3 cellular contexts compared by ENCODE assay signal in the genomic region with DNA sequence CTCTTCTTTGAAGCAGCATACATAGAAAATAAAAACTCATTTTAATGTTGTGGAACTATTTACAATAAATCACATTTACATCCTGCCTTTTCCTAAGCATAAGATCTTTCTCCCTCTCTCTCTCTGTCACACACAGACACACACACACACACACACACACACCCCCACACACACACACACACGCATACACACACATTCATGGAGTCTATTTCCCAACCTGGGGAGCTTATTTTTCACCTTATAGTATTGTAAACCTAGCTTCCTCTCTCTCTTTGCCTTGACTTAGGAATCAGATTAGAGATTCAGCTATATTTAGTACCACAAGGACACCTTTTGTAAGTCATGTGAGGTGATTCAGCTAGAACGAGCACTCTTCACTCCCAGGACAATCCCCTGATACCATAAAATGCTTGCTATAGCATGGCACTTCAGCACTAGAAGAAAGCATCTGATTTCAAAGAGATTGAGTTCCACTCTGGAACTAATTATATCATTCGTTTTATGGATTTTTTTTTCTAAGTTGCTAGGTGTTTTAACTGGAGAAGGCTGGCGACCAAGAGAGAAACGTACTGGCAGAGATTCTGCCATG.
TF ChIP-seq lines count a peak whose summit lies in the region.

No MANE protein-coding gene starts in this region.

TF ChIP-seq in SK-N-SH, 30 proteins besides CTCF, POLR2A, EP300 and RAD21:
- TF ChIP-seq MEF2A (IDR thresholded peaks at IDR 0.05; ENCODE audit: borderline replicate concordance, low read depth) (no peak), TCF12 (IDR thresholded peaks at IDR 0.05) (peak; percentile 48; the same call in 1 of the 2 replicates)

TF ChIP-seq in SK-N-SH treated with all-trans-retinoic acid at 6 μM for 48 hours, 23 proteins besides CTCF, POLR2A, EP300 and RAD21:
- TF ChIP-seq TOX (CRISPR knock-in tag; IDR thresholded peaks at IDR 0.05; ENCODE audit: borderline replicate concordance), result no peak

TF ChIP-seq in endothelial cell of umbilical vein, 7 proteins besides CTCF, POLR2A, EP300 and RAD21:
- TF ChIP-seq EZH2 (IDR thresholded peaks at IDR 0.05; ENCODE audit: borderline replicate concordance, low read depth, low read length, severe bottlenecking), result no peak
- TF ChIP-seq, protein P1, sequence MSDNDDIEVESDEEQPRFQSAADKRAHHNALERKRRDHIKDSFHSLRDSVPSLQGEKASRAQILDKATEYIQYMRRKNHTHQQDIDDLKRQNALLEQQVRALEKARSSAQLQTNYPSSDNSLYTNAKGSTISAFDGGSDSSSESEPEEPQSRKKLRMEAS (IDR thresholded peaks at IDR 0.05; ENCODE audit: insufficient read depth, insufficient read length), result no peak
- TF ChIP-seq JUN (IDR thresholded peaks at IDR 0.05; ENCODE audit: borderline replicate concordance, insufficient read depth, insufficient read length, low read depth), result no peak
- TF ChIP-seq FOS (IDR thresholded peaks at IDR 0.05; ENCODE audit: borderline replicate concordance, insufficient read depth, low read length), result no peak
TF ChIP-seq in endothelial cell of umbilical vein: peak in this region for 0.
